In genomic region chr13:21061077-21061945, GRCh38 we compare ENCODE assay signal across 8 cellular contexts. TPM values are rescaled to one million over a fixed set of nuclear protein-coding genes. Genes with fewer than 3 reads are reported as not detected.
A peak's percentile ranks its signal among the peaks of the same experiment; 100 is the strongest.
DNase-seq lines count a peak whose midpoint lies in the region; ATAC-seq, FAIRE-seq and TF ChIP-seq lines count a peak whose summit lies in the region.

Gene LATS2 (minus strand): TSS chr13:21061586. CDS start chr13:21046026, 15,560 bp downstream.

- peak; percentile 93 for TF ChIP-seq POLR2A in IMR-90 (IDR thresholded peaks at IDR 0.05; ENCODE audit: low read depth, low read length)
- TF ChIP-seq POLR2A in GM12878 (IDR thresholded peaks at IDR 0.05; ENCODE audit: low read depth, low read length) = peak; percentile 69
- peak; percentile 92 for TF ChIP-seq POLR2A in prostate gland (IDR thresholded peaks at IDR 0.05)

- H4K20me1 ChIP-seq in IMR-90 (ENCODE audit: insufficient read depth, low read length) = peaks cover 41% of the 10 kb centered on the region
- no peaks in the 10 kb centered on the region for H4K20me1 ChIP-seq in GM12878 (ENCODE audit: control insufficient read depth, insufficient read depth)

- H3K27ac ChIP-seq in IMR-90 (ENCODE audit: insufficient read depth, low read length) = peak within 1 kb of the TSS; percentile 95
- H3K27ac ChIP-seq in GM12878 (ENCODE audit: control insufficient read depth, insufficient read depth) = peak within 1 kb of the TSS; percentile 54; the same call in 1 of the 2 replicates
- peak within 1 kb of the TSS; percentile 99 to 100 for H3K27ac ChIP-seq in prostate gland

- H3K56ac ChIP-seq in IMR-90 (ENCODE audit: extremely low read depth, insufficient read depth, low read length) = peak within 1 kb of the TSS; percentile 82

- TF ChIP-seq RAD21 in IMR-90 (IDR thresholded peaks at IDR 0.05; ENCODE audit: low read length) = peak; percentile 35
- 0 out of 2 replicates have a peak, but pooled peaks have one; percentile 19 for TF ChIP-seq RAD21 in GM12878 (IDR thresholded peaks at IDR 0.05; ENCODE audit: insufficient read depth, low read depth, low read length)

- peak within 1 kb of the TSS; percentile 86 to 92 for H4K8ac ChIP-seq in IMR-90 (ENCODE audit: low read depth in 2 of 2, low read length in 2 of 2)

- no peaks in the 10 kb centered on the region for H3K9me3 ChIP-seq in IMR-90 (ENCODE audit: control insufficient read depth, insufficient read depth, low read length)
- H3K9me3 ChIP-seq in GM12878 (replicated peaks; ENCODE audit: control insufficient read depth, insufficient read depth, low read length) = no peaks in the 10 kb centered on the region; the same call in 2 of the 3 replicates
- no peaks in the 10 kb centered on the region for H3K9me3 ChIP-seq in prostate gland

- H3K9me3 Mint-ChIP-seq in T-helper 2 cell treated with Interferon-gamma antibody and Interleukin-4, amounts not matched to agents 5 μg/mL and 100 μg/mL, for 36 hours = no peaks in the 10 kb centered on the region

- peak within 1 kb of the TSS; percentile 94 for H2AK5ac ChIP-seq in IMR-90 (ENCODE audit: low read depth, low read length)

- H3K4me3 ChIP-seq in IMR-90 (ENCODE audit: insufficient read depth, low read depth, low read length) = peak within 1 kb of the TSS; percentile 74
- peak within 1 kb of the TSS; percentile 81 for H3K4me3 ChIP-seq in GM12878
- peak within 1 kb of the TSS; percentile 88 to 99 for H3K4me3 ChIP-seq in prostate gland

- peak within 1 kb of the TSS; percentile 94 for H3K14ac ChIP-seq in IMR-90 (replicated peaks; ENCODE audit: low read depth, low read length)

- 2% methylated on average over 36 of the region's 92 CpGs; no CpG with 5 or more reads in 1 of the 2 experiments for WGBS in IMR-90 (ENCODE audit: extremely low coverage in 2 of 2, insufficient read length in 1 of 2), 2 experiments
- WGBS in GM12878 (ENCODE audit: insufficient coverage, insufficient replicate concordance, low lambda C conversion rate, missing lambda C conversion rate) = 1% methylated on average over 53 of the region's 92 CpGs
- under 1% methylated on average over 57 of the region's 92 CpGs for WGBS in prostate gland

- SMC1A ChIA-PET in GM12878 (lab: Charles Lee; ENCODE audit: uncharacterized antibody, unreplicated experiment) = no interaction called here

- H4K91ac ChIP-seq in IMR-90 (ENCODE audit: insufficient read depth, low read depth, low read length) = peak within 1 kb of the TSS; percentile 92

- peak within 1 kb of the TSS; percentile 85 for H2BK120ac ChIP-seq in IMR-90 (ENCODE audit: low read depth, low read length)

- peaks cover 0 to 9% of the 10 kb centered on the region in 2 experiments; a peak in 2 of 4 replicates for H3K79me1 ChIP-seq in IMR-90 (ENCODE audit: low read depth in 1 of 2, low read length in 2 of 2)

- peak within 1 kb of the TSS; percentile 76 for H3K27ac Mint-ChIP-seq in T-helper 2 cell treated with Interferon-gamma antibody and Interleukin-4, amounts not matched to agents 5 μg/mL and 100 μg/mL, for 36 hours

- RAD21 ChIA-PET in GM12878 (lab: Charles Lee; ENCODE audit: unreplicated experiment) = interaction anchor here (0.6 to 0.9 kb wide), 2 partner anchors 17 to 186 kb away, joined by 3 read pairs; no protein-coding TSS in a partner anchor

- H3K9ac ChIP-seq in IMR-90 (ENCODE audit: low read depth, low read length) (peak within 1 kb of the TSS; percentile 88), GM12878 (ENCODE audit: control insufficient read depth, insufficient read depth, low read length) (peak within 1 kb of the TSS; percentile 53)

- H3K4me1 Mint-ChIP-seq in T-helper 2 cell treated with Interferon-gamma antibody and Interleukin-4, amounts not matched to agents 5 μg/mL and 100 μg/mL, for 36 hours (ENCODE audit: low read depth) = peaks cover 2% of the 10 kb centered on the region

- H3K23ac ChIP-seq in IMR-90 (ENCODE audit: low read depth, low read length) = peak within 1 kb of the TSS; percentile 87

- H3K27me3 ChIP-seq in IMR-90 (ENCODE audit: control insufficient read depth, insufficient read depth, low read length) (no peaks in the 10 kb centered on the region), GM12878 (replicated peaks in 1 of 2; ENCODE audit: control insufficient read depth in 2 of 2, insufficient read depth in 2 of 2, low read length in 1 of 2) (no peaks in the 10 kb centered on the region), prostate gland (replicated peaks; ENCODE audit: insufficient read depth) (no peaks in the 10 kb centered on the region)

- H3K27me3 Mint-ChIP-seq in T-helper 2 cell treated with Interferon-gamma antibody and Interleukin-4, amounts not matched to agents 5 μg/mL and 100 μg/mL, for 36 hours (ENCODE audit: low read depth) = peaks cover 57% of the 10 kb centered on the region

- dilution Hi-C loops in IMR-90 (cut with HindIII; ENCODE audit: low sequenced_read_pairs, unreplicated experiment) = no loop called here

- peak within 1 kb of the TSS; percentile 85 for H2AFZ ChIP-seq in IMR-90 (replicated peaks; ENCODE audit: low read length, poor library complexity)
- peak within 1 kb of the TSS; percentile 76 for H2AFZ ChIP-seq in GM12878 (ENCODE audit: control insufficient read depth, low read depth, low read length)

- BruUV-seq in IMR-90 (replicated peaks; lab: Mats Ljungman, UMichigan) (no TSS peak), GM12878 (replicated peaks; lab: Mats Ljungman, UMichigan) (TSS peak; percentile 66)

- CTCF ChIA-PET in IMR-90 (lab: Yijun Ruan, JAX) (interaction anchor here (0.5 kb wide), 1 partner anchor 28 kb away, joined by 3 read pairs; no protein-coding TSS in a partner anchor), GM12878 (lab: Yijun Ruan, JAX) (no interaction called here)

- POLR2A ChIA-PET in IMR-90 (lab: Charles Lee; ENCODE audit: unreplicated experiment) = interaction anchor here (0.5 to 0.6 kb wide), 2 partner anchors 130 to 389 kb away, joined by 3 to 4 read pairs; no protein-coding TSS in a partner anchor
- POLR2A ChIA-PET in GM12878 (lab: Charles Lee) = no interaction called here

- peaks cover 5% of the 10 kb centered on the region for H3K9me1 ChIP-seq in IMR-90 (ENCODE audit: insufficient read depth, low read length)

- in situ Hi-C loops in G401 (cut with HindIII; ENCODE audit: low sequenced_read_pairs) (no loop called here), IMR-90 (cut with MboI; ENCODE audit: low sequenced_read_pairs) (no loop called here), GM12878 (cut with MboI) (no loop called here)

- peak within 1 kb of the TSS; percentile 99 for H2BK5ac ChIP-seq in IMR-90 (ENCODE audit: low read depth, low read length, poor library complexity, severe bottlenecking)

- ATAC-seq in GM21619 (IDR thresholded peaks at IDR 0.05; ENCODE audit: unreplicated experiment) (peak; percentile 94), IMR-90 (ENCODE audit: low read depth) (peak; percentile 87), GM12878 (peak; percentile 96)

- peaks cover 1% of the 10 kb centered on the region; the same call in 1 of the 2 replicates for H3K79me2 ChIP-seq in GM12878 (ENCODE audit: control insufficient read depth, insufficient read depth, low read length)

- H3K4me3 Mint-ChIP-seq in T-helper 2 cell treated with Interferon-gamma antibody and Interleukin-4, amounts not matched to agents 5 μg/mL and 100 μg/mL, for 36 hours = peak within 1 kb of the TSS; percentile 85

- intact Hi-C loops in IMR-90 (cut with micrococcal nuclease) (loop anchor here (5.0 to 10.0 kb wide), 3 partner anchors 46 to 413 kb away; no protein-coding TSS in a partner anchor), GM12878 (cut with micrococcal nuclease; ENCODE audit: unreplicated experiment) (no loop called here), prostate gland (cut with DNase I) (loop anchor here (5.0 kb wide), 1 partner anchor 119 kb away; no protein-coding TSS in a partner anchor)

- peak within 1 kb of the TSS; percentile 52 for H4K5ac ChIP-seq in IMR-90 (ENCODE audit: low read depth, low read length)

- H3K4me2 ChIP-seq in IMR-90 (ENCODE audit: low read depth, low read length) (peak within 1 kb of the TSS; percentile 47), GM12878 (ENCODE audit: control insufficient read depth, insufficient read depth) (peak within 1 kb of the TSS; percentile 77)

- TF ChIP-seq CTCF in IMR-90 (conservative IDR thresholded peaks at IDR 0.05; ENCODE audit: low read depth, low read length) (peak; percentile 20; the same call in 1 of the 2 replicates), GM12878 (IDR thresholded peaks at IDR 0.05 in 2 of 3, conservative IDR thresholded peaks at IDR 0.05 in 1 of 3; ENCODE audit: control insufficient read depth in 2 of 3, extremely low read depth in 1 of 3, insufficient read depth in 1 of 3, low read depth in 3 of 3, low read length in 3 of 3) (peak in 1 of 3 experiments; percentile 28; a peak in 1 of 6 replicates), prostate gland (IDR thresholded peaks at IDR 0.05) (peak in 3 of 4 experiments; percentile 65 to 78 (median 74))

- H3K36me3 Mint-ChIP-seq in T-helper 2 cell treated with Interferon-gamma antibody and Interleukin-4, amounts not matched to agents 5 μg/mL and 100 μg/mL, for 36 hours (ENCODE audit: low read depth) = peaks cover 2% of the 10 kb centered on the region

- H3K36me3 ChIP-seq in IMR-90 (ENCODE audit: control insufficient read depth, insufficient read depth, low read length) (peaks cover 6% of the 10 kb centered on the region; the same call in 1 of the 2 replicates), GM12878 (ENCODE audit: control insufficient read depth in 2 of 2, insufficient read depth in 2 of 2, low read length in 1 of 2) (no peaks in the 10 kb centered on the region), prostate gland (no peaks in the 10 kb centered on the region)

- H3K4me1 ChIP-seq in IMR-90 (ENCODE audit: control insufficient read depth, insufficient read depth, low read length) = peaks cover 14% of the 10 kb centered on the region
- peaks cover 4% of the 10 kb centered on the region for H3K4me1 ChIP-seq in GM12878 (ENCODE audit: control insufficient read depth, insufficient read depth, low read length)
- no peaks in the 10 kb centered on the region for H3K4me1 ChIP-seq in prostate gland (replicated peaks)

- no peak for FAIRE-seq in GM12878 (lab: Jason Lieb, UNC)

- peak within 1 kb of the TSS; percentile 99 for H2AK9ac ChIP-seq in IMR-90 (replicated peaks; ENCODE audit: low read depth, low read length, poor library complexity)

- H2BK15ac ChIP-seq in IMR-90 (ENCODE audit: low read depth, low read length) = peak within 1 kb of the TSS; percentile 98

- peak within 1 kb of the TSS; percentile 96 for H2BK20ac ChIP-seq in IMR-90 (ENCODE audit: low read depth, low read length)

- H3K4ac ChIP-seq in IMR-90 (ENCODE audit: low read depth, low read length) = peak within 1 kb of the TSS; percentile 94

- DNase-seq in G401 (ENCODE audit: low spot score) = peak; percentile 89
- DNase-seq in IMR-90 = peak; percentile 94
- peak; percentile 74 for DNase-seq in T-helper 2 cell treated with Interferon-gamma antibody and Interleukin-4, amounts not matched to agents 5 μg/mL and 100 μg/mL, for 36 hours (ENCODE audit: low spot score)
- DNase-seq in GM12878 (ENCODE audit: low read depth, low spot score) = peak; percentile 33
- peak; percentile 92 for DNase-seq in hepatic stellate cell (ENCODE audit: low spot score)
- peak; percentile 97 for DNase-seq in prostate gland (ENCODE audit: low spot score)
- no peak for DNase-seq in NCI-H1694 treated with DMSO at 0.1 percent for 48 hours (lab: John Stamatoyannopoulos, UW)

- TF ChIP-seq EP300 in GM12878 (IDR thresholded peaks at IDR 0.05; ENCODE audit: borderline replicate concordance in 1 of 2, control insufficient read depth in 1 of 2, low read depth in 2 of 2, low read length in 2 of 2) = no peak; a peak in 1 of 4 replicates

- H3K18ac ChIP-seq in IMR-90 (ENCODE audit: low read depth, low read length) = peak within 1 kb of the TSS; percentile 58

RNA-seq across cellular contexts. Expression of gene LATS2, which starts in this region (rescaled TPM):
- 17.8 and 27.3 TPM in 2 replicates for total RNA-seq in G401 (2014; rRNA removed; shearing (Covaris generic))
- total RNA-seq in IMR-90 (2012; rRNA removed) (12.7 and 16.4 TPM in 2 replicates), GM12878 (2014; rRNA removed) (3.2 and 3.7 TPM in 2 replicates), GM12878 (2014; rRNA removed; fragmentation: Illumina TruSeq; extraction: Trizol) (2.8 and 2.9 TPM in 2 replicates), GM12878 (2021) (7.8 and 9.8 TPM in 2 replicates), prostate gland (10 to 100 TPM; 22.0 to 27.4 TPM)
- polyA plus RNA-seq in IMR-90 (2012; rRNA removed) (22.4 and 36.9 TPM in 2 replicates), GM12878 (2011; rRNA removed) (1.0 TPM in 2 replicates), GM12878 (2014; fragmentation: Illumina TruSeq; extraction: Trizol) (3.3 TPM in 2 replicates), GM12878 (2014; fragmentation: Nextera tagmentation; extraction: Ambion mirVana) (1 to 10 TPM in 1 of 2 experiments, under 1 TPM in 1; 0.90 to 1.1 TPM), GM12878 (2014; rRNA removed) (3.2 and 6.0 TPM in 2 replicates), GM12878 (2016; fragmentation: Nextera tagmentation; extraction: Ambion mirVana) (1 to 10 TPM in 1 of 2 experiments, under 1 TPM in 1; 0.91 to 1.2 TPM)
- 18.2 and 24.6 TPM in 2 replicates for polyA plus RNA-seq in IMR-90 (2012; cell fraction: cytosol; rRNA removed)
- polyA plus RNA-seq in IMR-90 (2012; cell fraction: nucleus; rRNA removed; ENCODE audit: low replicate concordance) = 41.2 and 51.8 TPM in 2 replicates
- 6.5 and 8.9 TPM in 2 replicates for total RNA-seq in GM12878 (2013; cell fraction: nucleolus; rRNA removed)
- 1.1 TPM for polyA plus RNA-seq in GM12878 (2011; ENCODE audit: low read depth)
- 1.0 and 1.5 TPM in 2 replicates for polyA plus RNA-seq in GM12878 (2011; cell fraction: cytosol; rRNA removed)
- 0.88 and 2.0 TPM in 2 replicates for polyA plus RNA-seq in GM12878 (2011; cell fraction: nucleus; rRNA removed)
- 1.9 and 2.4 TPM in 2 replicates for polyA plus RNA-seq in GM12878 (2012)
- polyA minus RNA-seq in GM12878 (2011; rRNA and poly(A)+ RNA removed) = 1.5 and 1.6 TPM in 2 replicates
- 1.1 and 1.2 TPM in 2 replicates for polyA minus RNA-seq in GM12878 (2011; cell fraction: cytosol; rRNA and poly(A)+ RNA removed)
- 0.85 and 0.96 TPM in 2 replicates for polyA minus RNA-seq in GM12878 (2011; cell fraction: nucleus; rRNA and poly(A)+ RNA removed)
